Comparison of ENCODE assay signal across 9 cellular contexts in the genomic region with DNA sequence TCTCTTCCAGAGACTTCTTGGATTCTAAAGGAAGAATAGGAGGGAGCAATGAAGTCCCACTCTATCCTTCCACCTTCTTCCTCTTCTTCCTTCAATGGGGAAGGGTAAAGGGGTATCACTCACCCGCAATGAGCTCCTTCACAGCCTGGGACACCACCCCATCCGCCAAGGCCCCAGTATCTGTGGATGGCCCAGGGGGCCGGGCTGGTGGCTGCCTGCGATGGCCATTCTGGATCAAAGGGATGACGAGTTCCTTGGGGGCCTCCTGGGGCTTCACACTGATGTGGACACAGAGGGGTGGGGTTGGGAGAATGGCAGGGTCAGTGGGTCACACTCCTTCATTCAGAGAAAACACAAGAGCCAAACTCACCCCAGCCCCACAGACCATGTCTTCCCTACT. TPM values are rescaled to one million over a fixed set of nuclear protein-coding genes. Genes with fewer than 3 reads are reported as not detected.
DNase-seq lines count a peak whose midpoint lies in the region; ATAC-seq and TF ChIP-seq lines count a peak whose summit lies in the region.
"Had no signal": no experiment of that assay in that cellular context is flagged by ENCODE, and none has a peak within 500 bp of the region (broad histone marks: within the 10 kb centered on the region; RNA-seq: fewer than 3 reads in every experiment).

No MANE protein-coding gene starts in this region.

- H3K27me3 Mint-ChIP-seq in activated T-cell treated with anti-CD3 and anti-CD28 coated beads, Interleukin-2, amount 50 U/mL, for 72 hours (ENCODE audit: low read depth), result peaks cover 12% of the 10 kb centered on the region
- no peaks in the 10 kb centered on the region for H3K27me3 Mint-ChIP-seq in activated naive CD8-positive, alpha-beta T cell treated with anti-CD3 and anti-CD28 coated beads for 36 hours

- H3K4me3 ChIP-seq in liver (ENCODE audit: low read depth in 1 of 3, low read length in 3 of 3) (peak overlapping the region; percentile 58 to 96 (median 90)), tibial nerve (peak overlapping the region; percentile 52 to 76 (median 64))

- no peak overlapping the region for H3K27ac ChIP-seq in liver (ENCODE audit: low read depth in 1 of 2, low read length in 2 of 2)
- H3K27ac ChIP-seq in tibial nerve, result peak overlapping the region in 1 of 4 donors; percentile 84

- H3K27ac Mint-ChIP-seq in activated T-cell treated with anti-CD3 and anti-CD28 coated beads, Interleukin-2, amount 50 U/mL, for 72 hours, result peak overlapping the region; percentile 94
- H3K27ac Mint-ChIP-seq in activated naive CD8-positive, alpha-beta T cell treated with anti-CD3 and anti-CD28 coated beads for 36 hours, result peak overlapping the region; percentile 92

- peaks cover 24% of the 10 kb centered on the region for H3K4me1 Mint-ChIP-seq in activated T-cell treated with anti-CD3 and anti-CD28 coated beads, Interleukin-2, amount 50 U/mL, for 72 hours (ENCODE audit: low read depth)
- peaks cover 14% of the 10 kb centered on the region for H3K4me1 Mint-ChIP-seq in activated naive CD8-positive, alpha-beta T cell treated with anti-CD3 and anti-CD28 coated beads for 36 hours

- H3K4me1 ChIP-seq in liver (ENCODE audit: control insufficient read depth in 4 of 4, insufficient read depth in 4 of 4, low read length in 3 of 4) (peaks cover 0 to 16% (median 9%) of the 10 kb centered on the region in 4 donors), tibial nerve (peaks cover 0 to 15% (median 2%) of the 10 kb centered on the region in 4 donors)

- H3K36me3 ChIP-seq in liver (ENCODE audit: control insufficient read depth in 4 of 4, insufficient read depth in 3 of 4, low read depth in 1 of 4, low read length in 3 of 4) (peaks cover 0 to 18% (median 4%) of the 10 kb centered on the region in 4 donors), tibial nerve (peaks cover 0 to 35% (median 0%) of the 10 kb centered on the region in 3 donors)

- TF ChIP-seq CTCF in liver (IDR thresholded peaks at IDR 0.05; ENCODE audit: low read depth, low read length, missing input control) (no peak), tibial nerve (IDR thresholded peaks at IDR 0.05) (no peak)

- peak overlapping the region in 1 of 2 donors; percentile 95 for H3K9ac ChIP-seq in liver (ENCODE audit: low read depth in 1 of 2, low read length in 2 of 2)

- H3K36me3 Mint-ChIP-seq in activated T-cell treated with anti-CD3 and anti-CD28 coated beads, Interleukin-2, amount 50 U/mL, for 72 hours (ENCODE audit: insufficient read depth in 2 of 2), result peaks cover 4 to 6% of the 10 kb centered on the region in 2 donors
- H3K36me3 Mint-ChIP-seq in activated naive CD8-positive, alpha-beta T cell treated with anti-CD3 and anti-CD28 coated beads for 36 hours, result peaks cover 6% of the 10 kb centered on the region

- TF ChIP-seq POLR2A in tibial nerve (IDR thresholded peaks at IDR 0.05), result no peak

- H3K9me3 ChIP-seq in liver (ENCODE audit: control insufficient read depth in 4 of 4, low read length in 3 of 4) (no peaks in the 10 kb centered on the region), tibial nerve (no peaks in the 10 kb centered on the region)

- no peak for DNase-seq in activated T-cell treated with anti-CD3 and anti-CD28 coated beads, Interleukin-2, amount 50 U/mL, for 72 hours
- DNase-seq in activated T-cell treated with anti-CD3 and anti-CD28 coated beads for 4 hours (no peak), tibial nerve (ENCODE audit: low spot score in 2 of 2) (no peak), HT-29 (ENCODE audit: low spot score) (no peak), OCI-M2 (lab: John Stamatoyannopoulos, UW; ENCODE audit: unreplicated experiment) (no peak)
- DNase-seq in activated naive CD8-positive, alpha-beta T cell treated with anti-CD3 and anti-CD28 coated beads for 36 hours, result no peak
- DNase-seq: NCI-H510A treated with DMSO at 0.1 percent for 48 hours had no signal

- no peaks in the 10 kb centered on the region for H3K9me3 Mint-ChIP-seq in activated T-cell treated with anti-CD3 and anti-CD28 coated beads, Interleukin-2, amount 50 U/mL, for 72 hours
- H3K9me3 Mint-ChIP-seq in activated naive CD8-positive, alpha-beta T cell treated with anti-CD3 and anti-CD28 coated beads for 36 hours, result no peaks in the 10 kb centered on the region

- no peak for TF ChIP-seq EP300 in tibial nerve (IDR thresholded peaks at IDR 0.05)

- no peaks in the 10 kb centered on the region for H3K27me3 ChIP-seq in liver (ENCODE audit: control insufficient read depth in 4 of 4, insufficient read depth in 4 of 4, low read length in 3 of 4)
- no peaks in the 10 kb centered on the region for H3K27me3 ChIP-seq in tibial nerve

- no peak for TF ChIP-seq RAD21 in liver (IDR thresholded peaks at IDR 0.05)

- 87% methylated on average over 5 of the region's 5 CpGs for WGBS in liver
- WGBS in tibial nerve, 2 donors, result 60 to 88% methylated on average over 1 to 5 of the region's 5 CpGs

- no peak for ATAC-seq in activated T-cell treated with anti-CD3 and anti-CD28 coated beads, Interleukin-2, amount 50 U/mL, for 72 hours (replicated peaks in 1 of 2)
- no peak for ATAC-seq in HG03571 (IDR thresholded peaks at IDR 0.05; ENCODE audit: unreplicated experiment)

- peak overlapping the region; percentile 92 to 99 for H3K4me3 Mint-ChIP-seq in activated T-cell treated with anti-CD3 and anti-CD28 coated beads, Interleukin-2, amount 50 U/mL, for 72 hours
- peak overlapping the region; percentile 97 for H3K4me3 Mint-ChIP-seq in activated naive CD8-positive, alpha-beta T cell treated with anti-CD3 and anti-CD28 coated beads for 36 hours

TF ChIP-seq in liver, 16 proteins besides CTCF, POLR2A, EP300 and RAD21 (continues in another document):
- TF ChIP-seq HNF4G (IDR thresholded peaks at IDR 0.05) (no peak), RXRA (IDR thresholded peaks at IDR 0.05) (no peak)
- TF ChIP-seq, protein P1, sequence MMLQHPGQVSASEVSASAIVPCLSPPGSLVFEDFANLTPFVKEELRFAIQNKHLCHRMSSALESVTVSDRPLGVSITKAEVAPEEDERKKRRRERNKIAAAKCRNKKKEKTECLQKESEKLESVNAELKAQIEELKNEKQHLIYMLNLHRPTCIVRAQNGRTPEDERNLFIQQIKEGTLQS (IDR thresholded peaks at IDR 0.05), result no peak
- TF ChIP-seq, protein P2, sequence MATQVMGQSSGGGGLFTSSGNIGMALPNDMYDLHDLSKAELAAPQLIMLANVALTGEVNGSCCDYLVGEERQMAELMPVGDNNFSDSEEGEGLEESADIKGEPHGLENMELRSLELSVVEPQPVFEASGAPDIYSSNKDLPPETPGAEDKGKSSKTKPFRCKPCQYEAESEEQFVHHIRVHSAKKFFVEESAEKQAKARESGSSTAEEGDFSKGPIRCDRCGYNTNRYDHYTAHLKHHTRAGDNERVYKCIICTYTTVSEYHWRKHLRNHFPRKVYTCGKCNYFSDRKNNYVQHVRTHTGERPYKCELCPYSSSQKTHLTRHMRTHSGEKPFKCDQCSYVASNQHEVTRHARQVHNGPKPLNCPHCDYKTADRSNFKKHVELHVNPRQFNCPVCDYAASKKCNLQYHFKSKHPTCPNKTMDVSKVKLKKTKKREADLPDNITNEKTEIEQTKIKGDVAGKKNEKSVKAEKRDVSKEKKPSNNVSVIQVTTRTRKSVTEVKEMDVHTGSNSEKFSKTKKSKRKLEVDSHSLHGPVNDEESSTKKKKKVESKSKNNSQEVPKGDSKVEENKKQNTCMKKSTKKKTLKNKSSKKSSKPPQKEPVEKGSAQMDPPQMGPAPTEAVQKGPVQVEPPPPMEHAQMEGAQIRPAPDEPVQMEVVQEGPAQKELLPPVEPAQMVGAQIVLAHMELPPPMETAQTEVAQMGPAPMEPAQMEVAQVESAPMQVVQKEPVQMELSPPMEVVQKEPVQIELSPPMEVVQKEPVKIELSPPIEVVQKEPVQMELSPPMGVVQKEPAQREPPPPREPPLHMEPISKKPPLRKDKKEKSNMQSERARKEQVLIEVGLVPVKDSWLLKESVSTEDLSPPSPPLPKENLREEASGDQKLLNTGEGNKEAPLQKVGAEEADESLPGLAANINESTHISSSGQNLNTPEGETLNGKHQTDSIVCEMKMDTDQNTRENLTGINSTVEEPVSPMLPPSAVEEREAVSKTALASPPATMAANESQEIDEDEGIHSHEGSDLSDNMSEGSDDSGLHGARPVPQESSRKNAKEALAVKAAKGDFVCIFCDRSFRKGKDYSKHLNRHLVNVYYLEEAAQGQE (IDR thresholded peaks at IDR 0.05), result no peak

RNA-seq across cellular contexts. Expression of a gene that starts 1.0 kb away (rescaled TPM):
- 10 to 100 TPM; 14.7 to 17.8 TPM for total RNA-seq in activated T-cell treated with anti-CD3 and anti-CD28 coated beads, Interleukin-2, amount 50 U/mL, for 72 hours
- total RNA-seq in activated naive CD8-positive, alpha-beta T cell treated with anti-CD3 and anti-CD28 coated beads for 36 hours, result 10 to 100 TPM; 19.9 to 20.0 TPM
- total RNA-seq in liver, result 10 to 100 TPM in 1 of 2 donors, 1 to 10 TPM in 1; 9.5 to 13.8 TPM
- 10 to 100 TPM in 1 of 2 donors, 1 to 10 TPM in 1; 7.7 to 12.0 TPM for polyA plus RNA-seq in liver
- 10 to 100 TPM; 28.8 to 38.8 (median 36.1) TPM for total RNA-seq in tibial nerve
- total RNA-seq in HT-29 (2014; rRNA removed; shearing (Covaris generic)), result 39.4 and 41.6 TPM in 2 replicates

RNA-seq across cellular contexts. Expression of a gene that starts 40.1 kb away (rescaled TPM):
- under 1 TPM; 0.84 to 0.93 TPM for total RNA-seq in activated T-cell treated with anti-CD3 and anti-CD28 coated beads, Interleukin-2, amount 50 U/mL, for 72 hours
- total RNA-seq in activated naive CD8-positive, alpha-beta T cell treated with anti-CD3 and anti-CD28 coated beads for 36 hours, result under 1 TPM; 0.47 to 0.88 TPM
- 1 to 10 TPM; 2.9 to 6.9 TPM for total RNA-seq in liver
- polyA plus RNA-seq in liver, result 10 to 100 TPM in 1 of 2 donors, 1 to 10 TPM in 1; 8.8 to 10.8 TPM
- 1 to 10 TPM; 1.7 to 8.1 (median 2.3) TPM for total RNA-seq in tibial nerve
- 12.6 and 13.6 TPM in 2 replicates for total RNA-seq in HT-29 (2014; rRNA removed; shearing (Covaris generic))

RNA-seq across cellular contexts. Expression of a gene that starts 42.8 kb away (rescaled TPM):
- 10 to 100 TPM; 43.4 to 49.0 TPM for total RNA-seq in activated T-cell treated with anti-CD3 and anti-CD28 coated beads, Interleukin-2, amount 50 U/mL, for 72 hours
- total RNA-seq in activated naive CD8-positive, alpha-beta T cell treated with anti-CD3 and anti-CD28 coated beads for 36 hours, result 10 to 100 TPM; 23.7 to 31.1 TPM
- total RNA-seq in liver (10 to 100 TPM; 28.0 to 47.9 TPM), tibial nerve (100 to 1,000 TPM in 2 of 4 donors, 10 to 100 TPM in 2; 90.9 to 108 (median 97.7) TPM)
- 10 to 100 TPM; 51.2 to 60.7 TPM for polyA plus RNA-seq in liver
- 46.5 and 65.5 TPM in 2 replicates for total RNA-seq in HT-29 (2014; rRNA removed; shearing (Covaris generic))

RNA-seq across cellular contexts. Expression of a gene that starts 48.7 kb away (rescaled TPM):
- 10 to 100 TPM; 19.1 to 20.9 TPM for total RNA-seq in activated T-cell treated with anti-CD3 and anti-CD28 coated beads, Interleukin-2, amount 50 U/mL, for 72 hours
- 10 to 100 TPM; 10.1 to 11.9 TPM for total RNA-seq in activated naive CD8-positive, alpha-beta T cell treated with anti-CD3 and anti-CD28 coated beads for 36 hours
- total RNA-seq in liver (1 to 10 TPM; 1.4 to 2.1 TPM), tibial nerve (10 to 100 TPM; 16.5 to 28.8 (median 19.9) TPM)
- polyA plus RNA-seq in liver, result 1 to 10 TPM; 5.7 to 8.2 TPM
- 0.15 and 0.57 TPM in 2 replicates for total RNA-seq in HT-29 (2014; rRNA removed; shearing (Covaris generic))

RNA-seq across cellular contexts. Expression of a gene that starts 49.2 kb away (rescaled TPM):
- total RNA-seq in activated T-cell treated with anti-CD3 and anti-CD28 coated beads, Interleukin-2, amount 50 U/mL, for 72 hours, result 100 to 1,000 TPM; 232 to 266 TPM
- 10 to 100 TPM; 46.8 to 48.2 TPM for total RNA-seq in activated naive CD8-positive, alpha-beta T cell treated with anti-CD3 and anti-CD28 coated beads for 36 hours
- total RNA-seq in liver (1 to 10 TPM; 2.4 to 6.7 TPM), tibial nerve (10 to 100 TPM; 22.0 to 34.7 (median 31.5) TPM)
- 10 to 100 TPM; 22.6 to 24.5 TPM for polyA plus RNA-seq in liver
- total RNA-seq in HT-29 (2014; rRNA removed; shearing (Covaris generic)), result 27.3 and 28.1 TPM in 2 replicates
